In the genomic region with DNA sequence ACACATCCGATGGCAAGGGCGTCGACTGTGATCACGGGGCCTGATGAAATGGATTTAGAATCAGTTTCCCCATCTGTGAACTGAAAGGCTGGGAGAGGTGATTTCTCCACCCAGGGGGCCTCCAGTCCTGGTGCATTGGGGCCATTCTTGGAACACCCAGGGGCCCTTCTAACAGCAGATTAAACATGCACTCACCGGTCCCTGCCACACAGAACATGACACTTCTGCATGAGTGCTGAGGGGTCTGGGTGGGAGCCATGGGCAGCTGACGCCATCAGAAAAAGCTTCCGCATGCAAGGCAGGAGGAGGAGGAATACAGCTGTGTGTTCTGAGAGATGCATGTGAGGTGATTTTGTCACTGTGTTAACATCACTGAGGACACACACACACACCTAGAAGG, we compare ENCODE assay signal across 16 cellular contexts. TPM values are rescaled to one million over a fixed set of nuclear protein-coding genes. Genes with fewer than 3 reads are reported as not detected.
DNase-seq lines count a peak whose midpoint lies in the region; ATAC-seq, FAIRE-seq and TF ChIP-seq lines count a peak whose summit lies in the region.
"Had no signal": no experiment of that assay in that cellular context is flagged by ENCODE, and none has a peak within 500 bp of the region (broad histone marks: within the 10 kb centered on the region; RNA-seq: fewer than 3 reads in every experiment).

No MANE protein-coding gene starts in this region.

- no peak overlapping the region for H3K23ac ChIP-seq in H1 (ENCODE audit: insufficient read length)

- no peak overlapping the region for H3K4me3 Mint-ChIP-seq in activated naive CD4-positive, alpha-beta T cell treated with anti-CD3 and anti-CD28 coated beads, Interleukin-2, amount 50 U/mL, for 24 hours
- no peak overlapping the region for H3K4me3 Mint-ChIP-seq in activated naive CD4-positive, alpha-beta T cell treated with anti-CD3 and anti-CD28 coated beads for 36 hours
- no peak overlapping the region for H3K4me3 Mint-ChIP-seq in GM23338
- H3K4me3 Mint-ChIP-seq: CD4-positive, alpha-beta T cell; H9 had no signal

- TF ChIP-seq RAD21 in H1 (IDR thresholded peaks at IDR 0.05 in 1 of 2, conservative IDR thresholded peaks at IDR 0.05 in 1 of 2; ENCODE audit: low read depth in 2 of 2, low read length in 2 of 2): no peak

- H4K91ac ChIP-seq in H1 (replicated peaks; ENCODE audit: insufficient read length, low read length): no peak overlapping the region

- H4K20me1 ChIP-seq in H1 (replicated peaks in 1 of 2; ENCODE audit: control insufficient read depth in 1 of 2, insufficient read depth in 2 of 2, low read length in 2 of 2) (no peaks in the 10 kb centered on the region), GM23338 (replicated peaks; ENCODE audit: insufficient read depth) (no peaks in the 10 kb centered on the region)

- H2AK5ac ChIP-seq in H1 (ENCODE audit: low read depth, low read length): no peak overlapping the region

- H3K4me2 ChIP-seq in H1 (ENCODE audit: insufficient read depth in 1 of 2, low read depth in 2 of 2, low read length in 2 of 2) (no peak overlapping the region), GM23338 (no peak overlapping the region)
- H3K4me2 ChIP-seq: BLaER1 treated with 17β-estradiol and CSF1 and Interleukin-3, amounts not matched to agents 10 nM and 100 nM had no signal

- no peak overlapping the region for H3K14ac ChIP-seq in H1 (ENCODE audit: insufficient read length)

- H3K27me3 ChIP-seq in H1 (replicated peaks in 1 of 4; ENCODE audit: control insufficient read depth in 3 of 4, extremely low read depth in 1 of 4, insufficient read depth in 3 of 4, low read length in 3 of 4) (no peaks in the 10 kb centered on the region; a peak in 1 of 7 replicates), GM23338 (ENCODE audit: insufficient read depth) (no peaks in the 10 kb centered on the region)

- ATAC-seq in GM19328 (IDR thresholded peaks at IDR 0.05; ENCODE audit: unreplicated experiment) (no peak), GM23338 (no peak)
- ATAC-seq: GM12878 had no signal

- peaks cover 3% of the 10 kb centered on the region for H3K27me3 Mint-ChIP-seq in activated naive CD4-positive, alpha-beta T cell treated with anti-CD3 and anti-CD28 coated beads, Interleukin-2, amount 50 U/mL, for 24 hours
- H3K27me3 Mint-ChIP-seq in activated naive CD4-positive, alpha-beta T cell treated with anti-CD3 and anti-CD28 coated beads for 36 hours (ENCODE audit: low read depth): no peaks in the 10 kb centered on the region
- peaks cover 12% of the 10 kb centered on the region for H3K27me3 Mint-ChIP-seq in GM23338 (ENCODE audit: insufficient read depth, low read depth, poor library complexity)

- TF ChIP-seq CTCF in H1 (IDR thresholded peaks at IDR 0.05; ENCODE audit: control extremely low read depth in 1 of 3, insufficient read depth in 1 of 3, low read depth in 1 of 3, low read length in 3 of 3): no peak
- no peak for TF ChIP-seq CTCF in GM23338 (conservative IDR thresholded peaks at IDR 0.05; ENCODE audit: low read depth in 2 of 2)

- H3K56ac ChIP-seq in H1 (replicated peaks; ENCODE audit: insufficient read length, low read depth, low read length): no peak overlapping the region

- no peak for TF ChIP-seq POLR2A in H1 (IDR thresholded peaks at IDR 0.05; ENCODE audit: control extremely low read depth in 1 of 2, low read depth in 2 of 2, low read length in 2 of 2)

- H3K9me2 ChIP-seq in GM23338 (ENCODE audit: insufficient read depth): no peaks in the 10 kb centered on the region

- no peak overlapping the region for H2BK20ac ChIP-seq in H1 (ENCODE audit: low read length)

- H3K27ac Mint-ChIP-seq in activated naive CD4-positive, alpha-beta T cell treated with anti-CD3 and anti-CD28 coated beads, Interleukin-2, amount 50 U/mL, for 24 hours: peak overlapping the region; percentile 13
- no peak overlapping the region for H3K27ac Mint-ChIP-seq in activated naive CD4-positive, alpha-beta T cell treated with anti-CD3 and anti-CD28 coated beads for 36 hours
- no peak overlapping the region for H3K27ac Mint-ChIP-seq in GM23338
- H3K27ac Mint-ChIP-seq: CD4-positive, alpha-beta T cell; H9 had no signal

- H4K8ac ChIP-seq in H1 (ENCODE audit: extremely low read depth, insufficient read depth, low read length): peak overlapping the region; percentile 43; the same call in 1 of the 2 replicates

- no peaks in the 10 kb centered on the region for H3K36me3 Mint-ChIP-seq in activated naive CD4-positive, alpha-beta T cell treated with anti-CD3 and anti-CD28 coated beads, Interleukin-2, amount 50 U/mL, for 24 hours
- no peaks in the 10 kb centered on the region for H3K36me3 Mint-ChIP-seq in activated naive CD4-positive, alpha-beta T cell treated with anti-CD3 and anti-CD28 coated beads for 36 hours (ENCODE audit: low read depth)
- H3K36me3 Mint-ChIP-seq in GM23338 (ENCODE audit: low read depth): no peaks in the 10 kb centered on the region; the same call in 2 of the 3 replicates

- H3K4me1 ChIP-seq in H1 (replicated peaks in 1 of 4; ENCODE audit: control insufficient read depth in 3 of 4, insufficient read depth in 4 of 4, low read length in 3 of 4) (no peaks in the 10 kb centered on the region; a peak in 1 of 7 replicates), GM23338 (ENCODE audit: insufficient read depth) (no peaks in the 10 kb centered on the region)

- WGBS in H1 (ENCODE audit: extremely low coverage in 1 of 2, insufficient coverage in 1 of 2, insufficient read length in 1 of 2, insufficient replicate concordance in 2 of 2, low coverage in 1 of 2, low lambda C conversion rate in 2 of 2, missing lambda C conversion rate in 1 of 2), 2 experiments: 98% methylated on average over 7 of the region's 7 CpGs; no CpG with 5 or more reads in 1 of the 2 experiments

- H3K79me1 ChIP-seq in H1 (ENCODE audit: low read depth, low read length): no peaks in the 10 kb centered on the region

- H3K27ac ChIP-seq in H1 (ENCODE audit: low read depth, low read length): no peak overlapping the region
- no peak overlapping the region for H3K27ac ChIP-seq in GM23338 (ENCODE audit: low read depth)
- H3K27ac ChIP-seq: 22Rv1; BLaER1 treated with 17β-estradiol and CSF1 and Interleukin-3, amounts not matched to agents 10 nM and 100 nM; GM23248 had no signal

- no peak overlapping the region for H2BK15ac ChIP-seq in H1 (ENCODE audit: low read length)

- intact Hi-C loops in activated naive CD4-positive, alpha-beta T cell treated with anti-CD3 and anti-CD28 coated beads for 36 hours (cut with micrococcal nuclease): no loop called here
- intact Hi-C loops in posterior vena cava (cut with DNase I): no loop called here

- no peaks in the 10 kb centered on the region for H3K4me1 Mint-ChIP-seq in activated naive CD4-positive, alpha-beta T cell treated with anti-CD3 and anti-CD28 coated beads, Interleukin-2, amount 50 U/mL, for 24 hours
- H3K4me1 Mint-ChIP-seq in activated naive CD4-positive, alpha-beta T cell treated with anti-CD3 and anti-CD28 coated beads for 36 hours (ENCODE audit: low read depth): no peaks in the 10 kb centered on the region
- peaks cover 18% of the 10 kb centered on the region for H3K4me1 Mint-ChIP-seq in GM23338

- no peak overlapping the region for H2BK120ac ChIP-seq in H1 (replicated peaks; ENCODE audit: low read depth, low read length)

- no peak overlapping the region for H3K9ac ChIP-seq in H1 (replicated peaks in 1 of 4; ENCODE audit: extremely low read depth in 1 of 4, low read depth in 3 of 4, low read length in 3 of 4)
- H3K9ac ChIP-seq: BLaER1 treated with 17β-estradiol and CSF1 and Interleukin-3, amounts not matched to agents 10 nM and 100 nM; GM23248 had no signal

- no peak for FAIRE-seq in H1 (lab: Jason Lieb, UNC)
- FAIRE-seq: GM12878, GM18507 had no signal

- CTCF ChIA-PET in activated naive CD4-positive, alpha-beta T cell treated with anti-CD3 and anti-CD28 coated beads for 36 hours (lab: Charles Lee): no interaction called here
- CTCF ChIA-PET in H1 (lab: Charles Lee; ENCODE audit: partially characterized antibody): interaction anchor here (1.2 kb wide), 2 partner anchors 17 to 265 kb away, joined by 3 to 5 read pairs; no protein-coding TSS in a partner anchor

- H3K9me3 ChIP-seq in H1 (ENCODE audit: insufficient read depth in 2 of 2, low read depth in 1 of 2, low read length in 1 of 2): no peaks in the 10 kb centered on the region
- H3K9me3 ChIP-seq: BLaER1 treated with 17β-estradiol and CSF1 and Interleukin-3, amounts not matched to agents 10 nM and 100 nM had no signal

- DNase-seq in activated naive CD4-positive, alpha-beta T cell treated with anti-CD3 and anti-CD28 coated beads for 36 hours: no peak
- DNase-seq in H1 (ENCODE audit: low read depth in 1 of 2, low spot score in 2 of 2) (no peak), posterior vena cava (ENCODE audit: low spot score) (peak; percentile 70), GM23338 (ENCODE audit: low spot score) (no peak), RPMI8226 (no peak)
- DNase-seq: AML-193; CD4-positive, alpha-beta T cell; DMS79; GM23248; H9 had no signal

- H3K79me2 ChIP-seq in H1 (ENCODE audit: control insufficient read depth in 1 of 2, insufficient read depth in 2 of 2, low read length in 2 of 2) (no peaks in the 10 kb centered on the region), GM23338 (replicated peaks; ENCODE audit: insufficient read depth) (no peaks in the 10 kb centered on the region)

- no peak overlapping the region for H4K5ac ChIP-seq in H1 (ENCODE audit: insufficient read length, low read depth, low read length)

- H3K36me3 ChIP-seq in H1 (ENCODE audit: control insufficient read depth in 2 of 4, insufficient read depth in 4 of 4, low read length in 3 of 4) (no peaks in the 10 kb centered on the region), GM23338 (ENCODE audit: insufficient read depth) (no peaks in the 10 kb centered on the region)
- H3K36me3 ChIP-seq: BLaER1 treated with 17β-estradiol and CSF1 and Interleukin-3, amounts not matched to agents 10 nM and 100 nM had no signal

- H3K23me2 ChIP-seq in H1 (ENCODE audit: low read depth, low read length): no peaks in the 10 kb centered on the region

- POLR2A ChIA-PET in H1 (lab: Charles Lee; ENCODE audit: partially characterized antibody): no interaction called here

- no peak overlapping the region for H2BK5ac ChIP-seq in H1 (ENCODE audit: low read depth, low read length)

- no peak overlapping the region for H3K18ac ChIP-seq in H1 (ENCODE audit: extremely low read depth, low read length)

- TF ChIP-seq EP300 in H1 (IDR thresholded peaks at IDR 0.05; ENCODE audit: borderline replicate concordance in 1 of 2, low read depth in 2 of 2, low read length in 2 of 2): no peak

- no peaks in the 10 kb centered on the region for H3K9me3 Mint-ChIP-seq in activated naive CD4-positive, alpha-beta T cell treated with anti-CD3 and anti-CD28 coated beads, Interleukin-2, amount 50 U/mL, for 24 hours
- H3K9me3 Mint-ChIP-seq in activated naive CD4-positive, alpha-beta T cell treated with anti-CD3 and anti-CD28 coated beads for 36 hours: no peaks in the 10 kb centered on the region
- no peaks in the 10 kb centered on the region; the same call in 2 of the 3 replicates for H3K9me3 Mint-ChIP-seq in GM23338
- H3K9me3 Mint-ChIP-seq: CD4-positive, alpha-beta T cell; H9 had no signal

- H2AFZ ChIP-seq in H1 (ENCODE audit: low read length) (no peak overlapping the region), GM23338 (no peak overlapping the region)
- H2AFZ ChIP-seq: GM23248 had no signal

- H2BK12ac ChIP-seq in H1 (ENCODE audit: low read depth, low read length): 0 out of 2 replicates have a peak overlapping the region, but pooled peaks have one; percentile 17

- no peak overlapping the region for H3K4me3 ChIP-seq in H1 (ENCODE audit: extremely low read depth in 1 of 4, insufficient read depth in 2 of 4, low read depth in 3 of 4, low read length in 4 of 4)
- H3K4me3 ChIP-seq in GM23338: no peak overlapping the region
- H3K4me3 ChIP-seq: BLaER1 treated with 17β-estradiol and CSF1 and Interleukin-3, amounts not matched to agents 10 nM and 100 nM; GM12878; GM23248 had no signal

- H3F3A ChIP-seq in GM23338 (replicated peaks; ENCODE audit: low read depth): no peaks in the 10 kb centered on the region

- no peak overlapping the region for H3K4ac ChIP-seq in H1 (replicated peaks; ENCODE audit: insufficient read length, low read depth, low read length)

RNA-seq across cellular contexts. Expression of gene DLL1, which starts 26.8 kb away (rescaled TPM):
- 1 to 10 TPM; 3.2 to 3.5 TPM for total RNA-seq in activated naive CD4-positive, alpha-beta T cell treated with anti-CD3 and anti-CD28 coated beads for 36 hours
- 3.8 and 5.6 TPM in 2 replicates for total RNA-seq in H1 (2021; fragmentation: NEBNext Ultra II Directional; extraction: Animal tissue kit (Norgen Biotek cat#: 25700))
- 1.7 and 3.1 TPM in 2 replicates for polyA plus RNA-seq in H1 (2011; rRNA removed)
- 3.3 TPM for polyA plus RNA-seq in H1 (2011; cell fraction: cytosol; rRNA removed)
- 8.7 TPM for polyA plus RNA-seq in H1 (2011; cell fraction: nucleus; rRNA removed)
- 1.5 to 2.8 TPM (median 2.7 TPM) in 4 replicates for polyA plus RNA-seq in H1 (2012, experiment 1 of 2)
- polyA plus RNA-seq in H1 (2012, experiment 2 of 2): 1.5 TPM
- polyA plus RNA-seq in H1 (2013, experiment 1 of 2): 1.4 TPM
- 1.0 TPM for polyA plus RNA-seq in H1 (2013, experiment 2 of 2)
- polyA minus RNA-seq in H1 (2011; rRNA and poly(A)+ RNA removed): 0.39 and 0.95 TPM in 2 replicates
- polyA minus RNA-seq in H1 (2011; cell fraction: cytosol; rRNA and poly(A)+ RNA removed): 2.3 TPM
- polyA minus RNA-seq in H1 (2011; cell fraction: nucleus; rRNA and poly(A)+ RNA removed): 2.6 TPM
- total RNA-seq in posterior vena cava: 10 to 100 TPM in 1 of 2 donors, 1 to 10 TPM in 1; 9.6 to 14.1 TPM
- total RNA-seq in GM23338 (2014; rRNA removed; shearing (Covaris generic)): 4.6 and 4.8 TPM in 2 replicates
- polyA plus RNA-seq in GM23338 (2016; fragmentation: Nextera tagmentation; extraction: Ambion mirVana): 2.2 and 2.6 TPM in 2 replicates

RNA-seq across cellular contexts. Expression of gene FAM120B, which starts 42.5 kb away (rescaled TPM):
- total RNA-seq in activated naive CD4-positive, alpha-beta T cell treated with anti-CD3 and anti-CD28 coated beads for 36 hours: 10 to 100 TPM; 15.5 to 16.1 TPM
- 12.0 and 12.5 TPM in 2 replicates for total RNA-seq in H1 (2021; fragmentation: NEBNext Ultra II Directional; extraction: Animal tissue kit (Norgen Biotek cat#: 25700))
- polyA plus RNA-seq in H1 (2011; rRNA removed): 4.2 and 5.1 TPM in 2 replicates
- polyA plus RNA-seq in H1 (2011; cell fraction: cytosol; rRNA removed): 5.8 TPM
- polyA plus RNA-seq in H1 (2011; cell fraction: nucleus; rRNA removed): 11.3 TPM
- polyA plus RNA-seq in H1 (2012, experiment 1 of 2): 6.9 to 9.1 TPM (median 8.0 TPM) in 4 replicates
- 1.6 TPM for polyA plus RNA-seq in H1 (2012, experiment 2 of 2)
- polyA plus RNA-seq in H1 (2013, experiment 1 of 2): 8.2 TPM
- 8.6 TPM for polyA plus RNA-seq in H1 (2013, experiment 2 of 2)
- polyA minus RNA-seq in H1 (2011; rRNA and poly(A)+ RNA removed): 22.0 and 30.5 TPM in 2 replicates
- 6.2 TPM for polyA minus RNA-seq in H1 (2011; cell fraction: cytosol; rRNA and poly(A)+ RNA removed)
- polyA minus RNA-seq in H1 (2011; cell fraction: nucleus; rRNA and poly(A)+ RNA removed): 35.7 TPM
- 10 to 100 TPM; 18.7 to 25.3 TPM for total RNA-seq in posterior vena cava
- 14.4 and 16.7 TPM in 2 replicates for total RNA-seq in GM23338 (2014; rRNA removed; shearing (Covaris generic))
- 5.8 and 7.2 TPM in 2 replicates for polyA plus RNA-seq in GM23338 (2016; fragmentation: Nextera tagmentation; extraction: Ambion mirVana)
